In genomic region chr16:59181821-59182420, GRCh38 we compare ENCODE assay signal across 3 cellular contexts.
TF ChIP-seq lines count a peak whose summit lies in the region.

No MANE protein-coding gene starts in this region.

TF ChIP-seq in A549, 52 proteins besides CTCF, POLR2A, EP300 and RAD21 (continued from another document):
- TF ChIP-seq MAZ (IDR thresholded peaks at IDR 0.05; ENCODE audit: borderline replicate concordance, low read depth, low read length) (no peak), JUN (IDR thresholded peaks at IDR 0.05) (no peak), HES2 (IDR thresholded peaks at IDR 0.05) (no peak), ZSCAN20 (CRISPR knock-in tag; IDR thresholded peaks at IDR 0.05) (no peak), HOXB5 (CRISPR knock-in tag; IDR thresholded peaks at IDR 0.05) (no peak), HEYL (CRISPR knock-in tag; IDR thresholded peaks at IDR 0.05) (no peak), NFE2L2 (conservative IDR thresholded peaks at IDR 0.05; ENCODE audit: low read length) (no peak), E2F6 (IDR thresholded peaks at IDR 0.05; ENCODE audit: borderline replicate concordance, low read depth) (no peak), ZFP36 (IDR thresholded peaks at IDR 0.05; ENCODE audit: borderline replicate concordance, partially characterized antibody) (no peak), HOXB13 (CRISPR knock-in tag; IDR thresholded peaks at IDR 0.05; ENCODE audit: low read depth) (no peak), RFX5 (IDR thresholded peaks at IDR 0.05) (no peak)

TF ChIP-seq in GM23338, 12 proteins besides CTCF, POLR2A, EP300 and RAD21:
- TF ChIP-seq ZNF462 (CRISPR knock-in tag; IDR thresholded peaks at IDR 0.05) (no peak), STAT1 (IDR thresholded peaks at IDR 0.05; ENCODE audit: unreplicated experiment) (no peak), EZH2phosphoT487 (IDR thresholded peaks at IDR 0.05; ENCODE audit: unreplicated experiment) (no peak)

TF ChIP-seq in WTC11, 78 proteins besides CTCF, POLR2A, EP300 and RAD21 (continued from another document):
- TF ChIP-seq PREB (CRISPR knock-in tag; IDR thresholded peaks at IDR 0.05; ENCODE audit: borderline replicate concordance): no peak
- no peak for TF ChIP-seq ZNF416 (CRISPR knock-in tag; IDR thresholded peaks at IDR 0.05)
- no peak for TF ChIP-seq MAX (CRISPR knock-in tag; IDR thresholded peaks at IDR 0.05)
TF ChIP-seq in WTC11: peak in this region for 0.
